Comparison of ENCODE assay signal across 8 cellular contexts in genomic region chr2:28870146-28870891, GRCh38. TPM values are rescaled to one million over a fixed set of nuclear protein-coding genes. Genes with fewer than 3 reads are reported as not detected.
DNase-seq lines count a peak whose midpoint lies in the region; ATAC-seq and TF ChIP-seq lines count a peak whose summit lies in the region.

Gene TRMT61B (minus strand): TSS chr2:28870309. CDS start chr2:28870277, 32 bp downstream.

- peaks cover 13% of the 10 kb centered on the region for H3K36me3 Mint-ChIP-seq in central memory CD8-positive, alpha-beta T cell (ENCODE audit: insufficient read depth)

- H3K4me3 Mint-ChIP-seq in central memory CD8-positive, alpha-beta T cell, result peak within 1 kb of the TSS; percentile 94

- TF ChIP-seq POLR2A in GM19193 (IDR thresholded peaks at IDR 0.05; ENCODE audit: extremely low read depth, insufficient read depth, insufficient read length), result peak; percentile 94

- peak; percentile 96 for DNase-seq in Ammon's horn (ENCODE audit: low spot score)
- DNase-seq in NCI-H460 (ENCODE audit: extremely low read depth, low read depth), result peak; percentile 93
- DNase-seq in central memory CD8-positive, alpha-beta T cell (ENCODE audit: low spot score in 2 of 2), result peak; percentile 95 to 96
- DNase-seq in iris pigment epithelial cell (ENCODE audit: low read depth), result peak; percentile 95
- peak; percentile 95 to 97 for DNase-seq in stimulated activated CD4-positive, alpha-beta T cell treated with anti-CD3 and anti-CD28 coated beads, Interleukin-12 subunit alpha, Interleukin-12 subunit beta, amount 100 ng/mL, for 24 hours (ENCODE audit: low read depth in 2 of 2)

- H3K4me1 Mint-ChIP-seq in central memory CD8-positive, alpha-beta T cell, result peaks cover 23% of the 10 kb centered on the region

- peak within 1 kb of the TSS; percentile 95 for H3K27ac Mint-ChIP-seq in central memory CD8-positive, alpha-beta T cell (ENCODE audit: low read depth)

- H3K27me3 Mint-ChIP-seq in central memory CD8-positive, alpha-beta T cell, result peaks cover 2% of the 10 kb centered on the region

- peak; percentile 98 for ATAC-seq in HG03432 (IDR thresholded peaks at IDR 0.05; ENCODE audit: unreplicated experiment)
- peak; percentile 94 to 97 for ATAC-seq in activated CD4-positive, CD25-positive, alpha-beta regulatory T cell treated with anti-CD3 and anti-CD28 coated beads, Interleukin-2, amount 50 U/mL, for 24 hours
- peak; percentile 88 for ATAC-seq in central memory CD8-positive, alpha-beta T cell (replicated peaks; ENCODE audit: extremely low read depth, poor library complexity, severe bottlenecking)

- H3K9me3 Mint-ChIP-seq in central memory CD8-positive, alpha-beta T cell, result no peaks in the 10 kb centered on the region

RNA-seq across cellular contexts. Expression of gene TRMT61B, which starts in this region (rescaled TPM):
- total RNA-seq in NCI-H460 (2014; rRNA removed; shearing (Covaris generic)), result 22.4 and 29.4 TPM in 2 replicates
- 12.2 and 28.0 TPM in 2 replicates for polyA plus RNA-seq in NCI-H460 (2014; cell fraction: nucleus; rRNA removed)

Comparison
In these comparisons a context has a peak if more than half of its experiments do, and no peak if none do; other contexts are left out.
1. Peak in every context shown above with its lines: DNase-seq and ATAC-seq.